Comparison of ENCODE assay signal across 1 cellular context in the genomic region with DNA sequence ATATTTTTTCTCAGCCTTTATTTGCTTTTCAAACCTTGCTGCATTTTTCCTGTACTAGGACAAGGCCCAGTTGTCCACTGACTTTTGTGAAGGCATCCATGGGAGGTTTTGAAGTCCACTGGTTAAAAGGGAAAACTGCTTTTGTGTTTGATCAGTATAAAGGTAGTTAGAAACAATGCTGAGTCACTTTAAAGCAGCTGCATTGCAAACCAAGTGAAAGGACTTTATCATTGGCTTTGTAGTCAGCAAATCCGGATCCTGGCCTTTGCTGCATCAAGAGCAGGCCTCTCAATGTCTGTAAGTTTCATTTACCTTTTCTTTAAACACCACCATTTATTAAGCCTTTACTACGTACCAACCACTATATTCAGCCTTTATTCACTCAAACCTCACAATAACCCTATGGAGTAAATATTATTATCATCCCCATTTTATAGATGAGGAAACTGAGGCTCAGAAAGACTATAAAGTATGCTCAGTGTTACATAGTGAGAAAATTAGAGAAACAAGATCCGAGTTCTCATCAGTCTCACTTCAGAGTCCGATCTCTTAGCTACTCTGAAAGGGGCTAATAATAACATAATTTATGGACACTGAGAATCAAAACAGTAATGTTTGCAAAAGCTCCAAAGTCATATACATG.
TF ChIP-seq lines count a peak whose summit lies in the region.

No MANE protein-coding gene starts in this region.

TF ChIP-seq in GM23338, 12 proteins besides CTCF, POLR2A, EP300 and RAD21 (continued from another document):
- TF ChIP-seq ZNF462 (CRISPR knock-in tag; IDR thresholded peaks at IDR 0.05): no peak
TF ChIP-seq in GM23338: peak in this region for 0.
